9 cellular contexts compared by ENCODE assay signal in the genomic region with DNA sequence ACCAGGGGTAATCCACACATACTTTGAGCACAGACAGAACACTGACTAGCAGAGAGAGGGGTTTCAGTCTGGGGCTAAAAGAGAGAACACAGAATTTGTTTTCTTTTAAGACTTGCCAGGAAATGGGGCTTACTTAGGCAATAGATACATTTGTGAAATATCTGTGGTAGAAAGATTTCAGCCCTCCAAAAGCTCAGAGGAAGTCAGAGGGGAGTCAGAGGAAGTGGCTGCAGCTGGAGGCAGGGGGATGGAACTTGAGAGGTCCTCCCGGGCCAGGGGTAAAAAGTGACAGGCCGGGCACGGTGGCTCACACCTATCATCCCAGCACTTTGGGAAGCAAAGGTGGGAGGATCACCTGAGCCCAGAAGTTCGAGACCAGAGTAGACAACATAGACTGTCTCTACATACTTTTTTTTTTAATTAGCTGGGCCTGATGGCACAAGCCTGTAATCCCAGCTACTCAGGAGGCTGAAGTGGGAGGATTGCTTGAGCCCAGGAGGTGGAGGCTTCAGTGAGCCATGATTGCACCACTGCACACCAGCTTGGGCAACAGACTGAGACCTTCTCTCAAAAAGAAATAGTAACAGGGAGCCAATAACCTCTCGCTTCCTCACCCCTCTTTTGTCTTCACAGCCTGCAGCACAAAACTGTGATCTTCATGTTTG. TPM values are rescaled to one million over a fixed set of nuclear protein-coding genes. Genes with fewer than 3 reads are reported as not detected.
DNase-seq lines count a peak whose midpoint lies in the region; ATAC-seq and TF ChIP-seq lines count a peak whose summit lies in the region.
"Had no signal": no experiment of that assay in that cellular context is flagged by ENCODE, and none has a peak within 500 bp of the region (broad histone marks: within the 10 kb centered on the region; RNA-seq: fewer than 3 reads in every experiment).

No MANE protein-coding gene starts in this region.

- TF ChIP-seq CTCF in DOHH2 (IDR thresholded peaks at IDR 0.05; ENCODE audit: low read depth, low read length, poor library complexity, severe bottlenecking), result no peak

- H3K9me3 Mint-ChIP-seq in activated CD8-positive, alpha-beta T cell treated with anti-CD3 and anti-CD28 coated beads, Interleukin-2, amount 10 ng/mL, durations not matched to agents 7 days and 5 days (ENCODE audit: insufficient read depth), result no peaks in the 10 kb centered on the region

- no peaks in the 10 kb centered on the region for H3K9me2 ChIP-seq in DOHH2 (replicated peaks; ENCODE audit: control insufficient read depth, low read length)

- peak overlapping the region; percentile 92 for H3K4me2 ChIP-seq in DOHH2 (ENCODE audit: low read length)

- H4K20me1 ChIP-seq in DOHH2 (ENCODE audit: control insufficient read depth, insufficient read depth, low read depth, low read length), result no peaks in the 10 kb centered on the region

- H3K27me3 Mint-ChIP-seq in activated CD8-positive, alpha-beta T cell treated with anti-CD3 and anti-CD28 coated beads, Interleukin-2, amount 10 ng/mL, durations not matched to agents 7 days and 5 days (ENCODE audit: low read depth), result no peaks in the 10 kb centered on the region

- H3K36me3 Mint-ChIP-seq in activated CD8-positive, alpha-beta T cell treated with anti-CD3 and anti-CD28 coated beads, Interleukin-2, amount 10 ng/mL, durations not matched to agents 7 days and 5 days (ENCODE audit: low read depth), result peaks cover 82% of the 10 kb centered on the region

- H3K4me1 ChIP-seq in DOHH2 (ENCODE audit: control insufficient read depth, low read length) (peaks cover 69% of the 10 kb centered on the region), muscle layer of duodenum (ENCODE audit: control insufficient read depth in 1 of 2, insufficient read depth in 2 of 2, low read length in 2 of 2) (no peaks in the 10 kb centered on the region)

- H3F3A ChIP-seq in DOHH2 (ENCODE audit: control insufficient read depth, insufficient read depth), result peaks cover 35% of the 10 kb centered on the region

- H3K27ac Mint-ChIP-seq in activated CD8-positive, alpha-beta T cell treated with anti-CD3 and anti-CD28 coated beads, Interleukin-2, amount 10 ng/mL, durations not matched to agents 7 days and 5 days, result peak overlapping the region; percentile 97

- peak overlapping the region; percentile 98 for H3K27ac ChIP-seq in DOHH2 (ENCODE audit: low read depth, low read length)
- H3K27ac ChIP-seq in muscle layer of duodenum (ENCODE audit: low read length), result peak overlapping the region; percentile 51

- peaks cover 28% of the 10 kb centered on the region for H3K36me3 ChIP-seq in DOHH2 (ENCODE audit: control insufficient read depth, low read length)
- peaks cover 35 to 42% of the 10 kb centered on the region in 2 donors for H3K36me3 ChIP-seq in muscle layer of duodenum (ENCODE audit: control insufficient read depth in 1 of 2, insufficient read depth in 2 of 2, low read length in 2 of 2)
- H3K36me3 ChIP-seq: adrenal gland had no signal

- peak overlapping the region; percentile 73 for H3K4me3 ChIP-seq in DOHH2 (ENCODE audit: low read length)
- no peak overlapping the region for H3K4me3 ChIP-seq in muscle layer of duodenum (ENCODE audit: low read depth in 1 of 2, low read length in 2 of 2)
- H3K4me3 ChIP-seq: adrenal gland had no signal

- peaks cover 91% of the 10 kb centered on the region for H3K4me1 Mint-ChIP-seq in activated CD8-positive, alpha-beta T cell treated with anti-CD3 and anti-CD28 coated beads, Interleukin-2, amount 10 ng/mL, durations not matched to agents 7 days and 5 days (ENCODE audit: low read depth)

- H3K79me2 ChIP-seq in DOHH2 (ENCODE audit: control insufficient read depth, low read length), result no peaks in the 10 kb centered on the region

- H3K9me3 ChIP-seq in DOHH2 (ENCODE audit: control insufficient read depth, insufficient read depth, low read length) (no peaks in the 10 kb centered on the region), muscle layer of duodenum (ENCODE audit: control insufficient read depth in 1 of 2, low read length in 2 of 2) (no peaks in the 10 kb centered on the region)
- H3K9me3 ChIP-seq: adrenal gland had no signal

- DNase-seq in activated CD8-positive, alpha-beta T cell treated with anti-CD3 and anti-CD28 coated beads, Interleukin-2, amount 10 ng/mL, durations not matched to agents 7 days and 5 days, result peak; percentile 70
- no peak for DNase-seq in dedifferentiated amniotic fluid mesenchymal stem cell (ENCODE audit: extremely low spot score)
- DNase-seq in mesenteric fat pad (ENCODE audit: low spot score), result no peak
- DNase-seq in OCI-M2 (lab: John Stamatoyannopoulos, UW; ENCODE audit: unreplicated experiment), result no peak

- peak overlapping the region; percentile 64 for H3K4me3 Mint-ChIP-seq in activated CD8-positive, alpha-beta T cell treated with anti-CD3 and anti-CD28 coated beads, Interleukin-2, amount 10 ng/mL, durations not matched to agents 7 days and 5 days

- H3K27me3 ChIP-seq in DOHH2 (ENCODE audit: control insufficient read depth, low read length), result no peaks in the 10 kb centered on the region
- H3K27me3 ChIP-seq in muscle layer of duodenum (ENCODE audit: low read depth, low read length), result no peaks in the 10 kb centered on the region
- H3K27me3 ChIP-seq: adrenal gland had no signal

- POLR2A ChIA-PET in activated CD8-positive, alpha-beta T cell treated with anti-CD3 and anti-CD28 coated beads, Interleukin-2, amount 10 ng/mL, durations not matched to agents 7 days and 5 days (lab: Charles Lee), result interaction anchor here (0.6 to 6.5 kb wide), 13 partner anchors 9 to 275 kb away, joined by 3 to 87 read pairs (median 4); a partner anchor contains a TSS

- CTCF ChIA-PET in activated CD8-positive, alpha-beta T cell treated with anti-CD3 and anti-CD28 coated beads, Interleukin-2, amount 10 ng/mL, durations not matched to agents 7 days and 5 days (lab: Charles Lee), result interaction anchor here (0.7 to 5.1 kb wide), 8 partner anchors 9 to 75 kb away, joined by 3 to 89 read pairs (median 6); a partner anchor contains a TSS

- ATAC-seq in HG02759 (IDR thresholded peaks at IDR 0.05; ENCODE audit: unreplicated experiment), result peak; percentile 26
- ATAC-seq in activated CD8-positive, alpha-beta T cell treated with anti-CD3 and anti-CD28 coated beads, Interleukin-2, amount 10 ng/mL, durations not matched to agents 7 days and 5 days, result peak; percentile 13
- ATAC-seq in HG03378 (IDR thresholded peaks at IDR 0.05; ENCODE audit: unreplicated experiment), result no peak

RNA-seq across cellular contexts. Expression of a gene that starts 49.9 kb away (rescaled TPM):
- 100 to 1,000 TPM; 280 to 291 TPM for total RNA-seq in activated CD8-positive, alpha-beta T cell treated with anti-CD3 and anti-CD28 coated beads, Interleukin-2, amount 10 ng/mL, durations not matched to agents 7 days and 5 days
- 63.9 TPM for total RNA-seq in mesenteric fat pad

RNA-seq across cellular contexts. Expression of a gene that starts 53.1 kb away (rescaled TPM):
- 10 to 100 TPM; 11.3 to 12.5 TPM for total RNA-seq in activated CD8-positive, alpha-beta T cell treated with anti-CD3 and anti-CD28 coated beads, Interleukin-2, amount 10 ng/mL, durations not matched to agents 7 days and 5 days
- total RNA-seq in mesenteric fat pad, result 60.1 TPM
